ENCODE assay signal across 23 cellular contexts in the genomic region with DNA sequence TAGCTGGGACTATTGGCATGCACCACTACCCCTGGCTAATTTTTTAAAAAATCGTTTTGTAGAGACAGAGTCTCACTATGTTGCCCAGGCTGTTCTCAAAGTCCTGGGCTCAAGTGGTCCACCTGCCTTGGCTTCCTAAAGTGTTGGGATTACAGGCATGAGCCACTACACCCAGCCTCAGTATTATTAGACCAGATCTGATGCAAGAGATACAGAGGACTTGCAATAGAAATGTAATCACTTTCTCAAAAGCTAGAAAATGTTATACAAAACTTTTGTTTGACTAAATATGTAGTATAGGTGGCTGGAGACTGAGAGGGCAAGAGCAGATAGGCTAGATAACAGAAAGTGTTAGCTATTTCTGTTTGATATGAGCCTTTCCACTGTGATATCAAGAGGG.
"Had no signal": no experiment of that assay in that cellular context is flagged by ENCODE, and none has a peak within 500 bp of the region (broad histone marks: within the 10 kb centered on the region; RNA-seq: fewer than 3 reads in every experiment).

No MANE protein-coding gene starts in this region.

- H3K4me3 ChIP-seq: psoas muscle, smooth muscle cell, tibial artery, upper lobe of right lung had no signal

- H3K27me3 Mint-ChIP-seq: dendritic cell treated with granulocyte-macrophage colony-stimulating factor and Interleukin-4, amounts not matched to agents 40 ng/mL and 50 ng/mL, for 4 days; stimulated activated memory B cell treated with anti-CD40 and anti-IgM and Interleukin-4, amounts not matched to agents 10 μg/mL and 1 μg/mL and 100 μg/mL, for 72 hours; stimulated activated naive CD8-positive, alpha-beta T cell treated with anti-CD3 and anti-CD28 coated beads, Interleukin-15, amount 100 ng/mL, for 72 hours had no signal

- H3K4me2 ChIP-seq: smooth muscle cell had no signal

- H3K27ac ChIP-seq: parathyroid adenoma, psoas muscle, tibial artery, upper lobe of right lung had no signal

- DNase-seq: activated B cell treated with CpG ODN at 0.5 μM for 24 hours; activated effector memory CD4-positive, alpha-beta T cell treated with anti-CD3 and anti-CD28 coated beads, Interleukin-2, amount 50 U/mL, for 16 hours; activated naive CD4-positive, alpha-beta T cell treated with anti-CD3 and anti-CD28 coated beads for 36 hours; amniotic stem cell; central memory CD4-positive, alpha-beta T cell; effector CD8-positive, alpha-beta T cell; glutamatergic neuron; left colon; naive thymus-derived CD4-positive, alpha-beta T cell; psoas muscle; stimulated activated CD4-positive, alpha-beta T cell treated with anti-CD3 and anti-CD28 coated beads, Interleukin-1b, Interleukin-23, amount 100 ng/mL, for 48 hours; stimulated activated CD4-positive, alpha-beta T cell treated with anti-CD3 and anti-CD28 coated beads, Interleukin-4, amount 100 ng/mL, for 4 hours; stimulated activated CD8-positive, alpha-beta memory T cell treated with anti-CD3 and anti-CD28 coated beads, Interleukin-4, amount 100 ng/mL, for 48 hours; stimulated activated naive CD8-positive, alpha-beta T cell treated with anti-CD3 and anti-CD28 coated beads, Interleukin-15, amount 100 ng/mL, for 72 hours; T-helper 2 cell; tibial artery; upper lobe of right lung had no signal

- H3K36me3 Mint-ChIP-seq: memory B cell; naive thymus-derived CD4-positive, alpha-beta T cell; stimulated activated memory B cell treated with anti-CD40 and anti-IgM and Interleukin-4, amounts not matched to agents 10 μg/mL and 1 μg/mL and 100 μg/mL, for 72 hours had no signal

- ATAC-seq: left colon; naive thymus-derived CD4-positive, alpha-beta T cell; psoas muscle; stimulated activated memory B cell treated with anti-CD40 and anti-IgM and Interleukin-4, amounts not matched to agents 10 μg/mL and 1 μg/mL and 100 μg/mL, for 72 hours; stimulated activated naive CD8-positive, alpha-beta T cell treated with anti-CD3 and anti-CD28 coated beads, Interleukin-15, amount 100 ng/mL, for 72 hours; upper lobe of right lung had no signal

- H3K36me3 ChIP-seq: tibial artery, upper lobe of right lung had no signal

- H3K9me3 Mint-ChIP-seq: activated B cell treated with CpG ODN at 0.5 μM for 24 hours; activated naive CD4-positive, alpha-beta T cell treated with anti-CD3 and anti-CD28 coated beads for 36 hours; activated T-helper 1 cell treated with anti-CD3 and anti-CD28 coated beads, Interleukin-12 subunit alpha, Interleukin-12 subunit beta, Interleukin-2, Interleukin-4 antibody, amounts not matched to agents 30 ng/mL and 10 ng/mL and 1 ng/mL, durations not matched to agents 14 hours and 24 hours and 36 hours; memory B cell; stimulated activated memory B cell treated with anti-CD40 and anti-IgM and Interleukin-4, amounts not matched to agents 10 μg/mL and 1 μg/mL and 100 μg/mL, for 72 hours; stimulated activated naive CD8-positive, alpha-beta T cell treated with anti-CD3 and anti-CD28 coated beads, Interleukin-15, amount 100 ng/mL, for 72 hours had no signal

- H3K4me3 Mint-ChIP-seq: activated B cell treated with CpG ODN at 0.5 μM for 24 hours; activated naive CD4-positive, alpha-beta T cell treated with anti-CD3 and anti-CD28 coated beads for 36 hours; activated T-helper 1 cell treated with anti-CD3 and anti-CD28 coated beads, Interleukin-12 subunit alpha, Interleukin-12 subunit beta, Interleukin-2, Interleukin-4 antibody, amounts not matched to agents 30 ng/mL and 10 ng/mL and 1 ng/mL, durations not matched to agents 14 hours and 24 hours and 36 hours; dendritic cell treated with granulocyte-macrophage colony-stimulating factor and Interleukin-4, amounts not matched to agents 40 ng/mL and 50 ng/mL, for 4 days; memory B cell; naive thymus-derived CD4-positive, alpha-beta T cell; stimulated activated memory B cell treated with anti-CD40 and anti-IgM and Interleukin-4, amounts not matched to agents 10 μg/mL and 1 μg/mL and 100 μg/mL, for 72 hours; stimulated activated naive CD8-positive, alpha-beta T cell treated with anti-CD3 and anti-CD28 coated beads, Interleukin-15, amount 100 ng/mL, for 72 hours had no signal

- H2AFZ ChIP-seq: parathyroid adenoma had no signal

- H3K9ac ChIP-seq: parathyroid adenoma had no signal

- H3K9me3 ChIP-seq: psoas muscle, tibial artery, upper lobe of right lung had no signal

- H3K27ac Mint-ChIP-seq: activated B cell treated with CpG ODN at 0.5 μM for 24 hours; activated naive CD4-positive, alpha-beta T cell treated with anti-CD3 and anti-CD28 coated beads for 36 hours; activated T-helper 1 cell treated with anti-CD3 and anti-CD28 coated beads, Interleukin-12 subunit alpha, Interleukin-12 subunit beta, Interleukin-2, Interleukin-4 antibody, amounts not matched to agents 30 ng/mL and 10 ng/mL and 1 ng/mL, durations not matched to agents 14 hours and 24 hours and 36 hours; dendritic cell treated with granulocyte-macrophage colony-stimulating factor and Interleukin-4, amounts not matched to agents 40 ng/mL and 50 ng/mL, for 4 days; memory B cell; naive thymus-derived CD4-positive, alpha-beta T cell; stimulated activated memory B cell treated with anti-CD40 and anti-IgM and Interleukin-4, amounts not matched to agents 10 μg/mL and 1 μg/mL and 100 μg/mL, for 72 hours; stimulated activated naive CD8-positive, alpha-beta T cell treated with anti-CD3 and anti-CD28 coated beads, Interleukin-15, amount 100 ng/mL, for 72 hours had no signal

- H3K27me3 ChIP-seq: tibial artery, upper lobe of right lung had no signal

- H3K4me1 ChIP-seq: psoas muscle, tibial artery, upper lobe of right lung had no signal

- H3K4me1 Mint-ChIP-seq: activated B cell treated with CpG ODN at 0.5 μM for 24 hours; memory B cell; stimulated activated memory B cell treated with anti-CD40 and anti-IgM and Interleukin-4, amounts not matched to agents 10 μg/mL and 1 μg/mL and 100 μg/mL, for 72 hours; stimulated activated naive CD8-positive, alpha-beta T cell treated with anti-CD3 and anti-CD28 coated beads, Interleukin-15, amount 100 ng/mL, for 72 hours had no signal

- H3K79me2 ChIP-seq: parathyroid adenoma had no signal
